In the genomic region with DNA sequence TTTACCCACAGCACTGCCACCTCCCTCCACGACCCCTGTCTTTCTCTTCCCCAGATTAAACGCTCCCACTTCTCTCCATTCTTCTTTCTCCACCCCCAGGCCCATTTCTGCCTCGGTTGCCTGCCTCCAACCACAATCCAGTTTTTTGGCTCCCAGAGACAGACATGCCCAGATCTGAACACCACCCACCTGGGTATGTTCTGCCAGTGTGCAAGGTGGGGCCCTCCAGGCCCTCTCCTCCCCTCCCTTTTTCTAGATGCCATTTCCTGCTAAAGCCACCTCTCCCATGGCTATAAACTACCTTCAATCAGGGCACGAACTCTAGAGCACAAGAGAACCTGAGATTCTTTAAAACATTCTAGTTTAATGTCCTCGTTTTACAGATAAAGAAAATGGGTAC, we compare ENCODE assay signal across 13 cellular contexts.
DNase-seq lines count a peak whose midpoint lies in the region; ATAC-seq, FAIRE-seq and TF ChIP-seq lines count a peak whose summit lies in the region.
"Had no signal": no experiment of that assay in that cellular context is flagged by ENCODE, and none has a peak within 500 bp of the region (broad histone marks: within the 10 kb centered on the region; RNA-seq: fewer than 3 reads in every experiment).

No MANE protein-coding gene starts in this region.

- no peaks in the 10 kb centered on the region for H3K27me3 ChIP-seq in naive thymus-derived CD4-positive, alpha-beta T cell (ENCODE audit: control insufficient read depth in 2 of 2, insufficient read depth in 2 of 2, low read length in 2 of 2)
- H3K27me3 ChIP-seq: BE2C, gastroesophageal sphincter had no signal

- H3K27ac Mint-ChIP-seq in CD14-positive monocyte, result peak overlapping the region in 4 of 7 donors; percentile 46 to 73 (median 66)
- peak overlapping the region; percentile 85 for H3K27ac Mint-ChIP-seq in activated naive CD8-positive, alpha-beta T cell treated with anti-CD3 and anti-CD28 coated beads, Interleukin-2, amount 50 U/mL, for 24 hours
- peak overlapping the region; percentile 3 to 99 (median 83) for H3K27ac Mint-ChIP-seq in naive thymus-derived CD4-positive, alpha-beta T cell

- peaks cover 0 to 1% (median 0%) of the 10 kb centered on the region in 7 donors for H3K9me3 Mint-ChIP-seq in CD14-positive monocyte
- no peaks in the 10 kb centered on the region for H3K9me3 Mint-ChIP-seq in activated naive CD8-positive, alpha-beta T cell treated with anti-CD3 and anti-CD28 coated beads, Interleukin-2, amount 50 U/mL, for 24 hours
- peaks cover 0 to 6% (median 0%) of the 10 kb centered on the region in 11 donors for H3K9me3 Mint-ChIP-seq in naive thymus-derived CD4-positive, alpha-beta T cell

- H3K4me3 Mint-ChIP-seq in CD14-positive monocyte, result no peak overlapping the region
- peak overlapping the region; percentile 54 for H3K4me3 Mint-ChIP-seq in activated naive CD8-positive, alpha-beta T cell treated with anti-CD3 and anti-CD28 coated beads, Interleukin-2, amount 50 U/mL, for 24 hours
- peak overlapping the region; percentile 22 to 86 (median 58) for H3K4me3 Mint-ChIP-seq in naive thymus-derived CD4-positive, alpha-beta T cell

- TF ChIP-seq CTCF in CD14-positive monocyte (IDR thresholded peaks at IDR 0.05) (no peak), GM20000 (IDR thresholded peaks at IDR 0.05; ENCODE audit: extremely low read depth, missing control alignments) (no peak)

- CTCF ChIA-PET in naive thymus-derived CD4-positive, alpha-beta T cell (lab: Charles Lee), result interaction anchor here (1.3 to 1.9 kb wide), 2 partner anchors 18 to 52 kb away, joined by 3 to 6 read pairs; no protein-coding TSS in a partner anchor

- H3K36me3 ChIP-seq in naive thymus-derived CD4-positive, alpha-beta T cell (ENCODE audit: control insufficient read depth in 2 of 3, insufficient read depth in 3 of 3, low read length in 3 of 3), result no peaks in the 10 kb centered on the region
- H3K36me3 ChIP-seq: BE2C, gastroesophageal sphincter, thoracic aorta had no signal

- H3K9me3 ChIP-seq in naive thymus-derived CD4-positive, alpha-beta T cell (ENCODE audit: control insufficient read depth in 2 of 3, low read length in 3 of 3), result no peaks in the 10 kb centered on the region
- H3K9me3 ChIP-seq: BE2C, gastroesophageal sphincter, thoracic aorta had no signal

- H3K27ac ChIP-seq in naive thymus-derived CD4-positive, alpha-beta T cell (ENCODE audit: low read depth, low read length), result no peak overlapping the region
- H3K27ac ChIP-seq: gastroesophageal sphincter, thoracic aorta had no signal

- peak; percentile 5 for FAIRE-seq in GM18507 (lab: Jason Lieb, UNC)

- H3K27me3 Mint-ChIP-seq in CD14-positive monocyte (ENCODE audit: low read depth in 3 of 3), result peaks cover 0 to 9% (median 2%) of the 10 kb centered on the region in 3 donors
- H3K27me3 Mint-ChIP-seq in activated naive CD8-positive, alpha-beta T cell treated with anti-CD3 and anti-CD28 coated beads, Interleukin-2, amount 50 U/mL, for 24 hours, result peaks cover 2% of the 10 kb centered on the region
- peaks cover 0 to 8% (median 0%) of the 10 kb centered on the region in 5 donors for H3K27me3 Mint-ChIP-seq in naive thymus-derived CD4-positive, alpha-beta T cell

- no peak overlapping the region for H3K4me3 ChIP-seq in naive thymus-derived CD4-positive, alpha-beta T cell (ENCODE audit: low read length)
- H3K4me3 ChIP-seq: gastroesophageal sphincter, thoracic aorta had no signal

- no peak for DNase-seq in CD14-positive monocyte (ENCODE audit: low spot score)
- DNase-seq in GM18507 (ENCODE audit: extremely low spot score, insufficient read length, low read depth), result no peak
- DNase-seq in activated naive CD8-positive, alpha-beta T cell treated with anti-CD3 and anti-CD28 coated beads, Interleukin-2, amount 50 U/mL, for 24 hours, result no peak
- no peak for DNase-seq in naive thymus-derived CD4-positive, alpha-beta T cell
- no peak for DNase-seq in GM20000 (ENCODE audit: low spot score)
- DNase-seq in NCI-H146 treated with DMSO at 0.1 percent for 48 hours (lab: John Stamatoyannopoulos, UW; ENCODE audit: unreplicated experiment), result no peak
- DNase-seq: BE2C; central memory CD4-positive, alpha-beta T cell; NCI-H748 treated with DMSO at 0.1 percent for 48 hours had no signal

- peaks cover 0 to under 1% of the 10 kb centered on the region in 2 donors for H3K36me3 Mint-ChIP-seq in CD14-positive monocyte
- H3K36me3 Mint-ChIP-seq in activated naive CD8-positive, alpha-beta T cell treated with anti-CD3 and anti-CD28 coated beads, Interleukin-2, amount 50 U/mL, for 24 hours (ENCODE audit: low read depth), result peaks cover 2% of the 10 kb centered on the region
- peaks cover 0 to 1% (median 0%) of the 10 kb centered on the region in 5 donors for H3K36me3 Mint-ChIP-seq in naive thymus-derived CD4-positive, alpha-beta T cell

- intact Hi-C loops in CD14-positive monocyte (cut with micrococcal nuclease), result no loop called here
- intact Hi-C loops in naive thymus-derived CD4-positive, alpha-beta T cell (cut with micrococcal nuclease), result no loop called here

- POLR2A ChIA-PET in naive thymus-derived CD4-positive, alpha-beta T cell (lab: Charles Lee), result interaction anchor here (0.6 to 1.6 kb wide), 4 partner anchors 11 to 65 kb away, joined by 3 to 7 read pairs (median 4); no protein-coding TSS in a partner anchor

- peaks cover 30 to 50% of the 10 kb centered on the region in 2 donors for H3K4me1 ChIP-seq in naive thymus-derived CD4-positive, alpha-beta T cell (ENCODE audit: control insufficient read depth in 2 of 2, insufficient read depth in 2 of 2, low read length in 2 of 2)

- no peak for ATAC-seq in activated naive CD8-positive, alpha-beta T cell treated with anti-CD3 and anti-CD28 coated beads, Interleukin-2, amount 50 U/mL, for 24 hours
- no peak for ATAC-seq in naive thymus-derived CD4-positive, alpha-beta T cell
- ATAC-seq in GM21737 (IDR thresholded peaks at IDR 0.05; ENCODE audit: unreplicated experiment), result no peak
- ATAC-seq in GM18868 (IDR thresholded peaks at IDR 0.05; ENCODE audit: unreplicated experiment), result no peak
- ATAC-seq: gastroesophageal sphincter had no signal

- peaks cover 30% of the 10 kb centered on the region for H3K4me1 Mint-ChIP-seq in CD14-positive monocyte
- peaks cover 69% of the 10 kb centered on the region for H3K4me1 Mint-ChIP-seq in activated naive CD8-positive, alpha-beta T cell treated with anti-CD3 and anti-CD28 coated beads, Interleukin-2, amount 50 U/mL, for 24 hours
- peaks cover 38 to 64% (median 56%) of the 10 kb centered on the region in 7 donors for H3K4me1 Mint-ChIP-seq in naive thymus-derived CD4-positive, alpha-beta T cell

Comparison
In these comparisons a context has a peak if more than half of its experiments do, and no peak if none do; other contexts are left out.
1. H3K4me3 Mint-ChIP-seq: peak in activated naive CD8-positive, alpha-beta T cell treated with anti-CD3 and anti-CD28 coated beads, Interleukin-2, amount 50 U/mL, for 24 hours (single experiment) and naive thymus-derived CD4-positive, alpha-beta T cell (10 of 10); none in CD14-positive monocyte (0 of 2).
2. Peak in every context shown above with its lines, with median percentiles within 50 percentile points of each other: H3K27ac Mint-ChIP-seq.